ENCODE assay signal across 24 cellular contexts in the genomic region with DNA sequence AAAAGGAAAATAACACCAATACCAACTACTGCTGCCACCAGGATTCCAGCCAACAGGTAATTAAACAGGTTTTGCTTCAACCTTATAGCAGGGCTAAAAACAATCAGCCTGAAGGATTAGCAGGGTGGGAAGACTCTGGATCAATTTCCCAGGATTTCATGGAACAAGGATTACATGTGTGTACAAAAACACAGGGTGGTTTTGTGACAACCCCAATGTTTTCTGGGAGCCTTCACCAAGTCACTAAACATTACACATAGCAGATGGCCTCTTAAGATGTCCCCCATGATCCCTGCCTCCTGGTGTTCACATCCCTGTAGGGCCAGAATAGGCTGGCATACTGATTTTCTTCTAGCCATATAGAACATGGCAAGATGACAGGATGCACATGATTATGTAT.
"Had no signal": no experiment of that assay in that cellular context is flagged by ENCODE, and none has a peak within 500 bp of the region (broad histone marks: within the 10 kb centered on the region; RNA-seq: fewer than 3 reads in every experiment).

No MANE protein-coding gene starts in this region.

- H3K9me3 ChIP-seq: body of pancreas, esophagus squamous epithelium had no signal

- H3K27ac ChIP-seq: body of pancreas had no signal

- H3K4me1 ChIP-seq: body of pancreas had no signal

- H3K36me3 ChIP-seq: esophagus squamous epithelium had no signal

- DNase-seq: activated CD4-positive, alpha-beta T cell treated with anti-CD3 and anti-CD28 coated beads for 1 hour; activated CD4-positive, alpha-beta T cell treated with anti-CD3 and anti-CD28 coated beads for 4 hours; activated CD4-positive, alpha-beta T cell treated with anti-CD3 and anti-CD28 coated beads, Interleukin-2, amount 10 ng/mL, durations not matched to agents 7 days and 5 days; activated CD4-positive, alpha-beta T cell treated with anti-CD3 and anti-CD28 coated beads, Interleukin-2, amount 50 U/mL, for 4 hours; activated CD8-positive, alpha-beta memory T cell treated with anti-CD3 and anti-CD28 coated beads for 24 hours; activated CD8-positive, alpha-beta T cell treated with anti-CD3 and anti-CD28 coated beads for 36 hours; activated effector memory CD4-positive, alpha-beta T cell treated with Interleukin-2 at 50 U/mL for 16 hours; activated gamma-delta T cell treated with Interleukin-2 at 50 U/mL for 16 hours; activated naive CD4-positive, alpha-beta T cell treated with anti-CD3 and anti-CD28 coated beads, Interleukin-2, amount 50 U/mL, for 16 hours; activated naive CD4-positive, alpha-beta T cell treated with Interleukin-2 at 50 U/mL for 16 hours; activated T-cell treated with anti-CD3 and anti-CD28 coated beads, Interleukin-2, amount 50 U/mL, for 4 hours; amygdala; aorta; body of pancreas; caudate nucleus; cortex of kidney; dermis blood vessel endothelial cell; effector CD4-positive, alpha-beta T cell; effector memory CD8-positive, alpha-beta T cell; esophagus squamous epithelium; head of caudate nucleus; T-helper 2 cell had no signal

- H3K27me3 ChIP-seq: body of pancreas, esophagus squamous epithelium had no signal

- ATAC-seq: activated CD8-positive, alpha-beta T cell treated with anti-CD3 and anti-CD28 coated beads for 36 hours; activated T-cell treated with anti-CD3 and anti-CD28 coated beads, Interleukin-2, amount 50 U/mL, for 4 hours; activated T-helper 17 cell treated with anti-CD3 and anti-CD28 coated beads, Interleukin-2, amount 50 U/mL, for 72 hours; body of pancreas; effector memory CD8-positive, alpha-beta T cell; WTC11 had no signal

- H3K4me3 ChIP-seq: body of pancreas, esophagus squamous epithelium had no signal
